In genomic region chr11:68270334-68271022, GRCh38 we compare ENCODE assay signal across 8 cellular contexts. TPM values are rescaled to one million over a fixed set of nuclear protein-coding genes. Genes with fewer than 3 reads are reported as not detected.
A peak's percentile ranks its signal among the peaks of the same experiment; 100 is the strongest.
DNase-seq lines count a peak whose midpoint lies in the region; ATAC-seq and TF ChIP-seq lines count a peak whose summit lies in the region.

No MANE protein-coding gene starts in this region.

- H3K27me3 Mint-ChIP-seq in progenitor cell of endocrine pancreas, result no peaks in the 10 kb centered on the region

- H3K4me1 Mint-ChIP-seq in progenitor cell of endocrine pancreas (ENCODE audit: low read depth), result peaks cover 19% of the 10 kb centered on the region

- no peaks in the 10 kb centered on the region for H3K9me3 Mint-ChIP-seq in progenitor cell of endocrine pancreas (ENCODE audit: low read depth)

- H3K4me3 Mint-ChIP-seq in progenitor cell of endocrine pancreas (ENCODE audit: low read depth), result peak overlapping the region; percentile 95

- H4K20me1 ChIP-seq in fibroblast of lung (ENCODE audit: control insufficient read depth, extremely low read depth, insufficient read depth, low read length), result no peaks in the 10 kb centered on the region

- no peak for TF ChIP-seq POLR2A in GM18505 (IDR thresholded peaks at IDR 0.05; ENCODE audit: borderline replicate concordance, extremely low read depth, insufficient read depth, insufficient read length)

- H3K4me1 ChIP-seq in ES-I3 (ENCODE audit: insufficient read depth, low read length) (peaks cover 4% of the 10 kb centered on the region; the same call in 1 of the 2 replicates), SJCRH30 (no peaks in the 10 kb centered on the region), fibroblast of lung (ENCODE audit: control insufficient read depth, extremely low read depth, insufficient read depth, low read length) (peaks cover 7% of the 10 kb centered on the region)

- H3K36me3 Mint-ChIP-seq in progenitor cell of endocrine pancreas (ENCODE audit: insufficient read depth), result no peaks in the 10 kb centered on the region

- H3K9me3 ChIP-seq in ES-I3 (ENCODE audit: control insufficient read depth, insufficient read depth, low read length) (no peaks in the 10 kb centered on the region), SJCRH30 (replicated peaks) (no peaks in the 10 kb centered on the region), fibroblast of lung (ENCODE audit: control insufficient read depth, insufficient read depth, low read depth, low read length) (no peaks in the 10 kb centered on the region)

- TF ChIP-seq CTCF in fibroblast of lung (conservative IDR thresholded peaks at IDR 0.05 in 1 of 2, IDR thresholded peaks at IDR 0.05 in 1 of 2; ENCODE audit: low read depth in 1 of 2, low read length in 2 of 2), result no peak
- no peak for TF ChIP-seq CTCF in progenitor cell of endocrine pancreas (IDR thresholded peaks at IDR 0.05; ENCODE audit: unreplicated experiment)

- DNase-seq in SJCRH30 (no peak), fibroblast of lung (ENCODE audit: low read depth in 2 of 2) (no peak), progenitor cell of endocrine pancreas (ENCODE audit: low spot score, unreplicated experiment) (no peak), CD1c-positive myeloid dendritic cell (ENCODE audit: extremely low spot score) (no peak), NCI-H187 (lab: John Stamatoyannopoulos, UW) (no peak)

- H3K27ac ChIP-seq in SJCRH30 (peak overlapping the region; percentile 57; the same call in 1 of the 2 replicates), fibroblast of lung (ENCODE audit: insufficient read depth, low read length) (peak overlapping the region; percentile 99)

- H3K27ac Mint-ChIP-seq in progenitor cell of endocrine pancreas, result peak overlapping the region; percentile 98

- H3K36me3 ChIP-seq in ES-I3 (ENCODE audit: insufficient read depth, low read length) (no peaks in the 10 kb centered on the region; the same call in none of the 2 replicates), SJCRH30 (peaks cover 14% of the 10 kb centered on the region), fibroblast of lung (ENCODE audit: control insufficient read depth, insufficient read depth, low read length) (peaks cover 11% of the 10 kb centered on the region)

- H3K4me3 ChIP-seq in SJCRH30 (peak overlapping the region; percentile 69), fibroblast of lung (replicated peaks in 1 of 4; ENCODE audit: control extremely low read depth in 1 of 4, insufficient read depth in 1 of 4, low read depth in 3 of 4, low read length in 4 of 4) (peak overlapping the region; percentile 71 to 90 (median 84))

- H2AFZ ChIP-seq in fibroblast of lung (ENCODE audit: low read length), result no peak overlapping the region

- H3K79me2 ChIP-seq in fibroblast of lung (ENCODE audit: control insufficient read depth, insufficient read depth, low read length), result peaks cover 44% of the 10 kb centered on the region

- ATAC-seq in GM21723 (IDR thresholded peaks at IDR 0.05; ENCODE audit: unreplicated experiment) (no peak), GM18505 (IDR thresholded peaks at IDR 0.05; ENCODE audit: unreplicated experiment) (no peak)

- H3K27me3 ChIP-seq in SJCRH30, result no peaks in the 10 kb centered on the region
- no peaks in the 10 kb centered on the region for H3K27me3 ChIP-seq in fibroblast of lung (ENCODE audit: control insufficient read depth, insufficient read depth, low read length)

- peak overlapping the region; percentile 84 for H3K4me2 ChIP-seq in fibroblast of lung (ENCODE audit: extremely low read depth, insufficient read depth, low read length)

- peak overlapping the region; percentile 86; the same call in 1 of the 2 replicates for H3K9ac ChIP-seq in ES-I3 (ENCODE audit: low read depth, low read length)
- H3K9ac ChIP-seq in fibroblast of lung (ENCODE audit: insufficient read depth, low read length), result peak overlapping the region; percentile 98

RNA-seq across cellular contexts. Expression of gene C11orf24, which starts 1.3 kb away (rescaled TPM):
- 26.5 and 30.7 TPM in 2 replicates for total RNA-seq in SJCRH30 (2014; rRNA removed; shearing (Covaris generic))
- total RNA-seq in fibroblast of lung (14.1 and 25.4 TPM in 2 replicates), progenitor cell of endocrine pancreas (35.1 and 35.3 TPM in 2 replicates)
- 45.6 TPM in 2 replicates for polyA plus RNA-seq in fibroblast of lung
- 74.7 and 76.0 TPM in 2 replicates for polyA plus RNA-seq in fibroblast of lung (2012)
- 210 and 228 TPM in 2 replicates for polyA minus RNA-seq in fibroblast of lung (ENCODE audit: low replicate concordance)

RNA-seq across cellular contexts. Expression of gene LRP5, which starts 41.9 kb away (rescaled TPM):
- total RNA-seq in SJCRH30 (2014; rRNA removed; shearing (Covaris generic)), result 45.5 and 46.5 TPM in 2 replicates
- total RNA-seq in fibroblast of lung (20.8 and 22.0 TPM in 2 replicates), progenitor cell of endocrine pancreas (114 and 115 TPM in 2 replicates)
- polyA plus RNA-seq in fibroblast of lung, result 3.5 and 3.8 TPM in 2 replicates
- polyA plus RNA-seq in fibroblast of lung (2012), result 11.3 and 14.3 TPM in 2 replicates
- 16.4 and 23.0 TPM in 2 replicates for polyA minus RNA-seq in fibroblast of lung (ENCODE audit: low replicate concordance)

RNA-seq across cellular contexts. Expression of gene KMT5B, which starts 57.4 kb away (rescaled TPM):
- 26.6 and 31.4 TPM in 2 replicates for total RNA-seq in SJCRH30 (2014; rRNA removed; shearing (Covaris generic))
- total RNA-seq in fibroblast of lung (23.4 and 24.3 TPM in 2 replicates), progenitor cell of endocrine pancreas (67.5 and 68.7 TPM in 2 replicates)
- 9.3 and 13.0 TPM in 2 replicates for polyA plus RNA-seq in fibroblast of lung
- 14.8 and 19.5 TPM in 2 replicates for polyA plus RNA-seq in fibroblast of lung (2012)
- polyA minus RNA-seq in fibroblast of lung (ENCODE audit: low replicate concordance), result 4.2 and 4.6 TPM in 2 replicates
